11 cellular contexts compared by ENCODE assay signal in genomic region chr6:28898710-28898965, GRCh38. TPM values are rescaled to one million over a fixed set of nuclear protein-coding genes. Genes with fewer than 3 reads are reported as not detected.
DNase-seq lines count a peak whose midpoint lies in the region; ATAC-seq and TF ChIP-seq lines count a peak whose summit lies in the region.
"Had no signal": no experiment of that assay in that cellular context is flagged by ENCODE, and none has a peak within 500 bp of the region (broad histone marks: within the 10 kb centered on the region; RNA-seq: fewer than 3 reads in every experiment).

No MANE protein-coding gene starts in this region.

- H3K27me3 ChIP-seq in MG63 (no peaks in the 10 kb centered on the region), neutrophil (peaks cover 8% of the 10 kb centered on the region)
- H3K27me3 ChIP-seq: ovary had no signal

- DNase-seq in activated CD8-positive, alpha-beta memory T cell treated with anti-CD3 and anti-CD28 coated beads, Interleukin-2, amount 10 ng/mL, durations not matched to agents 7 days and 5 days, result no peak
- DNase-seq in activated CD8-positive, alpha-beta memory T cell treated with anti-CD3 and anti-CD28 coated beads, Interleukin-2, amount 50 U/mL, for 4 hours, result no peak
- DNase-seq in MG63, result no peak
- no peak for DNase-seq in activated naive CD8-positive, alpha-beta T cell treated with anti-CD3 and anti-CD28 coated beads, Interleukin-2, amount 10 ng/mL, durations not matched to agents 7 days and 5 days
- no peak for DNase-seq in NCI-H2081 (lab: John Stamatoyannopoulos, UW)
- no peak for DNase-seq in cerebellar cortex (ENCODE audit: low spot score)
- no peak for DNase-seq in NCI-H1048 (lab: John Stamatoyannopoulos, UW)
- DNase-seq: head of caudate nucleus, NCI-H2029 treated with DMSO at 0.1 percent for 48 hours had no signal

- no peaks in the 10 kb centered on the region for H3K9me3 ChIP-seq in MG63
- no peaks in the 10 kb centered on the region for H3K9me3 ChIP-seq in neutrophil
- H3K9me3 ChIP-seq: ovary had no signal

- POLR2A ChIA-PET in activated naive CD8-positive, alpha-beta T cell treated with anti-CD3 and anti-CD28 coated beads, Interleukin-2, amount 10 ng/mL, durations not matched to agents 7 days and 5 days (lab: Charles Lee), result interaction anchor here (0.8 to 5.5 kb wide), 3 partner anchors 14 to 85 kb away, joined by 4 to 119 read pairs (median 76); partner anchors contain the start of gene TRIM27

- H3K4me3 Mint-ChIP-seq in activated CD8-positive, alpha-beta memory T cell treated with anti-CD3 and anti-CD28 coated beads, Interleukin-2, amount 10 ng/mL, durations not matched to agents 7 days and 5 days, result peak overlapping the region; percentile 99
- H3K4me3 Mint-ChIP-seq in activated naive CD8-positive, alpha-beta T cell treated with anti-CD3 and anti-CD28 coated beads, Interleukin-2, amount 10 ng/mL, durations not matched to agents 7 days and 5 days, result peak overlapping the region; percentile 82

- peaks cover 12% of the 10 kb centered on the region for H3K4me1 Mint-ChIP-seq in activated CD8-positive, alpha-beta memory T cell treated with anti-CD3 and anti-CD28 coated beads, Interleukin-2, amount 10 ng/mL, durations not matched to agents 7 days and 5 days
- H3K4me1 Mint-ChIP-seq in activated naive CD8-positive, alpha-beta T cell treated with anti-CD3 and anti-CD28 coated beads, Interleukin-2, amount 10 ng/mL, durations not matched to agents 7 days and 5 days, result peaks cover 21% of the 10 kb centered on the region

- CTCF ChIA-PET in activated CD8-positive, alpha-beta memory T cell treated with anti-CD3 and anti-CD28 coated beads, Interleukin-2, amount 10 ng/mL, durations not matched to agents 7 days and 5 days (lab: Charles Lee), result interaction anchor here (1.1 to 5.4 kb wide), 3 partner anchors 43 to 118 kb away, joined by 4 to 26 read pairs (median 23); no protein-coding TSS in a partner anchor

- peak overlapping the region; percentile 77 for H3K27ac Mint-ChIP-seq in activated CD8-positive, alpha-beta memory T cell treated with anti-CD3 and anti-CD28 coated beads, Interleukin-2, amount 10 ng/mL, durations not matched to agents 7 days and 5 days
- peak overlapping the region; percentile 87 for H3K27ac Mint-ChIP-seq in activated naive CD8-positive, alpha-beta T cell treated with anti-CD3 and anti-CD28 coated beads, Interleukin-2, amount 10 ng/mL, durations not matched to agents 7 days and 5 days

- H3K4me1 ChIP-seq in neutrophil (ENCODE audit: control insufficient read depth in 1 of 2, insufficient read depth in 1 of 2, low read depth in 1 of 2, low read length in 1 of 2), result peaks cover 16 to 19% of the 10 kb centered on the region in 2 experiments

- no peaks in the 10 kb centered on the region for H3K9me3 Mint-ChIP-seq in activated CD8-positive, alpha-beta memory T cell treated with anti-CD3 and anti-CD28 coated beads, Interleukin-2, amount 10 ng/mL, durations not matched to agents 7 days and 5 days (ENCODE audit: low read depth)
- H3K9me3 Mint-ChIP-seq in activated naive CD8-positive, alpha-beta T cell treated with anti-CD3 and anti-CD28 coated beads, Interleukin-2, amount 10 ng/mL, durations not matched to agents 7 days and 5 days, result no peaks in the 10 kb centered on the region

- no peak for ATAC-seq in activated CD8-positive, alpha-beta memory T cell treated with anti-CD3 and anti-CD28 coated beads, Interleukin-2, amount 10 ng/mL, durations not matched to agents 7 days and 5 days
- no peak for ATAC-seq in activated naive CD8-positive, alpha-beta T cell treated with anti-CD3 and anti-CD28 coated beads, Interleukin-2, amount 10 ng/mL, durations not matched to agents 7 days and 5 days (ENCODE audit: low read depth)

- no peaks in the 10 kb centered on the region for H3K27me3 Mint-ChIP-seq in activated CD8-positive, alpha-beta memory T cell treated with anti-CD3 and anti-CD28 coated beads, Interleukin-2, amount 10 ng/mL, durations not matched to agents 7 days and 5 days
- no peaks in the 10 kb centered on the region for H3K27me3 Mint-ChIP-seq in activated naive CD8-positive, alpha-beta T cell treated with anti-CD3 and anti-CD28 coated beads, Interleukin-2, amount 10 ng/mL, durations not matched to agents 7 days and 5 days

- H3K27ac ChIP-seq in neutrophil, result peak overlapping the region; percentile 64
- H3K27ac ChIP-seq: ovary had no signal

- peaks cover 29% of the 10 kb centered on the region for H3K36me3 Mint-ChIP-seq in activated CD8-positive, alpha-beta memory T cell treated with anti-CD3 and anti-CD28 coated beads, Interleukin-2, amount 10 ng/mL, durations not matched to agents 7 days and 5 days
- H3K36me3 Mint-ChIP-seq in activated naive CD8-positive, alpha-beta T cell treated with anti-CD3 and anti-CD28 coated beads, Interleukin-2, amount 10 ng/mL, durations not matched to agents 7 days and 5 days, result peaks cover 22% of the 10 kb centered on the region

- peak overlapping the region; percentile 67 for H3K4me3 ChIP-seq in MG63
- no peak overlapping the region for H3K4me3 ChIP-seq in neutrophil (ENCODE audit: low read depth in 1 of 2, low read length in 1 of 2)
- H3K4me3 ChIP-seq: ovary had no signal

- H3K36me3 ChIP-seq in MG63 (peaks cover 19% of the 10 kb centered on the region), neutrophil (peaks cover 34% of the 10 kb centered on the region)
- H3K36me3 ChIP-seq: ovary had no signal

- no peak for TF ChIP-seq CTCF in neutrophil (IDR thresholded peaks at IDR 0.05)

RNA-seq across cellular contexts. Expression of gene TRIM27, which starts 25.1 kb away (rescaled TPM):
- total RNA-seq in activated CD8-positive, alpha-beta memory T cell treated with anti-CD3 and anti-CD28 coated beads, Interleukin-2, amount 10 ng/mL, durations not matched to agents 7 days and 5 days, result 10 to 100 TPM; 52.5 to 62.9 TPM
- 46.5 and 56.2 TPM in 2 replicates for total RNA-seq in MG63 (2014; rRNA removed; shearing (Covaris generic); ENCODE audit: low replicate concordance)
- 10 to 100 TPM; 64.4 to 67.1 TPM for total RNA-seq in activated naive CD8-positive, alpha-beta T cell treated with anti-CD3 and anti-CD28 coated beads, Interleukin-2, amount 10 ng/mL, durations not matched to agents 7 days and 5 days
